In genomic region chr19:49473868-49474544, GRCh38 we compare ENCODE assay signal across 1 cellular context.
TF ChIP-seq lines count a peak whose summit lies in the region.

TSS of gene FLT3LG (plus strand) at chr19:49474215. CDS start at chr19:49474640, 425 bp downstream.

TF ChIP-seq in GM12878, 131 proteins besides CTCF, POLR2A, EP300 and RAD21 (continued from another document):
- no peak for TF ChIP-seq MEF2A (IDR thresholded peaks at IDR 0.05; ENCODE audit: insufficient read depth, low read depth, low read length)
- TF ChIP-seq MTA2 (IDR thresholded peaks at IDR 0.05; ENCODE audit: low read depth): peak; percentile 18; the same call in 1 of the 2 replicates
- peak; percentile 85 for TF ChIP-seq LARP7 (IDR thresholded peaks at IDR 0.05)
- no peak for TF ChIP-seq REST (IDR thresholded peaks at IDR 0.05; ENCODE audit: low read depth, low read length)
- peak; percentile 43; the same call in 1 of the 2 replicates for TF ChIP-seq NKRF (conservative IDR thresholded peaks at IDR 0.05)
- TF ChIP-seq MTA3 (IDR thresholded peaks at IDR 0.05; ENCODE audit: borderline replicate concordance, low read length): no peak
- TF ChIP-seq SP1 (IDR thresholded peaks at IDR 0.05; ENCODE audit: low read depth, low read length): peak; percentile 23
- TF ChIP-seq ATF2 (IDR thresholded peaks at IDR 0.05; ENCODE audit: low read length): no peak
- no peak for TF ChIP-seq NFIC (IDR thresholded peaks at IDR 0.05; ENCODE audit: low read depth, low read length)
